In genomic region chr11:35262735-35263134, GRCh38 we compare ENCODE assay signal across 17 cellular contexts.
DNase-seq lines count a peak whose midpoint lies in the region; ATAC-seq and TF ChIP-seq lines count a peak whose summit lies in the region.
"Had no signal": no experiment of that assay in that cellular context is flagged by ENCODE, and none has a peak within 500 bp of the region (broad histone marks: within the 10 kb centered on the region; RNA-seq: fewer than 3 reads in every experiment).

No MANE protein-coding gene starts in this region.

- no peaks in the 10 kb centered on the region for H3K9me3 ChIP-seq in IMR-90 (ENCODE audit: control insufficient read depth, insufficient read depth, low read length)
- H3K9me3 ChIP-seq: BLaER1, HAP-1 had no signal

- H4K8ac ChIP-seq in IMR-90 (ENCODE audit: low read depth in 2 of 2, low read length in 2 of 2): no peak overlapping the region

- H4K20me1 ChIP-seq in IMR-90 (ENCODE audit: insufficient read depth, low read length): no peaks in the 10 kb centered on the region
- H4K20me1 ChIP-seq: BLaER1 had no signal

- H3K36me3 ChIP-seq in IMR-90 (ENCODE audit: control insufficient read depth, insufficient read depth, low read length): no peaks in the 10 kb centered on the region; the same call in 1 of the 2 replicates
- H3K36me3 ChIP-seq: BLaER1, HAP-1 had no signal

- in situ Hi-C loops in IMR-90 (cut with MboI; ENCODE audit: low sequenced_read_pairs): no loop called here

- dilution Hi-C loops in IMR-90 (cut with HindIII; ENCODE audit: low sequenced_read_pairs, unreplicated experiment): no loop called here

- H3K9ac ChIP-seq in IMR-90 (ENCODE audit: low read depth, low read length): no peak overlapping the region
- H3K9ac ChIP-seq: BLaER1 had no signal

- H2BK20ac ChIP-seq in IMR-90 (ENCODE audit: low read depth, low read length): no peak overlapping the region

- no peak overlapping the region for H3K23ac ChIP-seq in IMR-90 (ENCODE audit: low read depth, low read length)

- H2AK5ac ChIP-seq in IMR-90 (ENCODE audit: low read depth, low read length): no peak overlapping the region

- TF ChIP-seq RAD21 in IMR-90 (IDR thresholded peaks at IDR 0.05; ENCODE audit: low read length): no peak

- H2BK15ac ChIP-seq in IMR-90 (ENCODE audit: low read depth, low read length): 0 out of 3 replicates have a peak overlapping the region, but pooled peaks have one; percentile 17

- H3K56ac ChIP-seq in IMR-90 (ENCODE audit: extremely low read depth, insufficient read depth, low read length): no peak overlapping the region

- no peak overlapping the region for H2AK9ac ChIP-seq in IMR-90 (replicated peaks; ENCODE audit: low read depth, low read length, poor library complexity)

- H4K5ac ChIP-seq in IMR-90 (ENCODE audit: low read depth, low read length): no peak overlapping the region

- no peak overlapping the region for H3K27ac ChIP-seq in IMR-90 (ENCODE audit: insufficient read depth, low read length)
- H3K27ac ChIP-seq in cingulate gyrus (ENCODE audit: low read depth, low read length): peak overlapping the region; percentile 14
- H3K27ac ChIP-seq: 22Rv1, BLaER1, HL-60 had no signal

- no peaks in the 10 kb centered on the region; a peak in 1 of 4 replicates for H3K79me1 ChIP-seq in IMR-90 (ENCODE audit: low read depth in 1 of 2, low read length in 2 of 2)

- no peak overlapping the region for H3K4me2 ChIP-seq in IMR-90 (ENCODE audit: low read depth, low read length)
- H3K4me2 ChIP-seq: BLaER1 had no signal

- H2AFZ ChIP-seq in IMR-90 (replicated peaks; ENCODE audit: low read length, poor library complexity): no peak overlapping the region

- TF ChIP-seq CTCF in IMR-90 (conservative IDR thresholded peaks at IDR 0.05; ENCODE audit: low read depth, low read length) (no peak), GM20000 (IDR thresholded peaks at IDR 0.05; ENCODE audit: extremely low read depth, missing control alignments) (no peak)

- POLR2A ChIA-PET in IMR-90 (lab: Charles Lee; ENCODE audit: unreplicated experiment): no interaction called here

- H3K4ac ChIP-seq in IMR-90 (ENCODE audit: low read depth, low read length): no peak overlapping the region

- no peak overlapping the region for H3K14ac ChIP-seq in IMR-90 (replicated peaks; ENCODE audit: low read depth, low read length)

- DNase-seq in NCI-H748 (lab: John Stamatoyannopoulos, UW; ENCODE audit: unreplicated experiment): peak; percentile 33
- no peak for DNase-seq in NCI-H748 treated with DMSO at 0.1 percent for 48 hours (lab: John Stamatoyannopoulos, UW)
- DNase-seq in IMR-90: no peak
- DNase-seq in GM20000 (ENCODE audit: low spot score): no peak
- no peak for DNase-seq in LoVo (ENCODE audit: low spot score)
- DNase-seq: CD4-positive, alpha-beta memory T cell; DMS153; DMS79; GDM1; HFFc6; KBM-7 had no signal

- H3K4me1 ChIP-seq in IMR-90 (ENCODE audit: control insufficient read depth, insufficient read depth, low read length): peaks cover 7% of the 10 kb centered on the region
- H3K4me1 ChIP-seq: BLaER1, HAP-1 had no signal

- TF ChIP-seq POLR2A in IMR-90 (IDR thresholded peaks at IDR 0.05; ENCODE audit: low read depth, low read length): no peak

- H2BK120ac ChIP-seq in IMR-90 (ENCODE audit: low read depth, low read length): no peak overlapping the region

- ATAC-seq in IMR-90 (ENCODE audit: low read depth): no peak
- no peak for ATAC-seq in GM21825 (IDR thresholded peaks at IDR 0.05; ENCODE audit: unreplicated experiment)

- CTCF ChIA-PET in IMR-90 (lab: Yijun Ruan, JAX): no interaction called here

- no TSS peak for BruUV-seq in IMR-90 (replicated peaks; lab: Mats Ljungman, UMichigan)

- intact Hi-C loops in IMR-90 (cut with micrococcal nuclease): no loop called here

- H2BK5ac ChIP-seq in IMR-90 (ENCODE audit: low read depth, low read length, poor library complexity, severe bottlenecking): no peak overlapping the region

- H4K91ac ChIP-seq in IMR-90 (ENCODE audit: insufficient read depth, low read depth, low read length): no peak overlapping the region

- no peak overlapping the region for H3K4me3 ChIP-seq in IMR-90 (ENCODE audit: insufficient read depth, low read depth, low read length)
- H3K4me3 ChIP-seq: BLaER1, HAP-1 had no signal

- H3K27me3 ChIP-seq in IMR-90 (ENCODE audit: control insufficient read depth, insufficient read depth, low read length): no peaks in the 10 kb centered on the region
- H3K27me3 ChIP-seq: BLaER1 had no signal

- peaks cover 6% of the 10 kb centered on the region for H3K9me1 ChIP-seq in IMR-90 (ENCODE audit: insufficient read depth, low read length)

- no peak overlapping the region for H3K18ac ChIP-seq in IMR-90 (ENCODE audit: low read depth, low read length)

TF ChIP-seq in IMR-90, 13 proteins besides CTCF, POLR2A, EP300 and RAD21:
- no peak for TF ChIP-seq SMC3 (IDR thresholded peaks at IDR 0.05; ENCODE audit: low read depth, low read length)
- no peak for TF ChIP-seq RCOR1 (IDR thresholded peaks at IDR 0.05; ENCODE audit: insufficient replicate concordance, low read length)
- TF ChIP-seq FOS (IDR thresholded peaks at IDR 0.05; ENCODE audit: low read depth, low read length): no peak
- no peak for TF ChIP-seq CEBPB (IDR thresholded peaks at IDR 0.05; ENCODE audit: low read depth, low read length)
- no peak for TF ChIP-seq ELK1 (IDR thresholded peaks at IDR 0.05; ENCODE audit: borderline replicate concordance, low read depth, low read length)
- no peak for TF ChIP-seq MAZ (IDR thresholded peaks at IDR 0.05; ENCODE audit: borderline replicate concordance, low read depth, low read length)
- no peak for TF ChIP-seq USF2 (IDR thresholded peaks at IDR 0.05; ENCODE audit: low read depth, low read length)
- TF ChIP-seq RFX5 (IDR thresholded peaks at IDR 0.05; ENCODE audit: low read depth, low read length): no peak
- TF ChIP-seq BHLHE40 (IDR thresholded peaks at IDR 0.05; ENCODE audit: low read depth, low read length): no peak
- TF ChIP-seq MAFK (IDR thresholded peaks at IDR 0.05; ENCODE audit: low read depth, low read length): no peak
- no peak for TF ChIP-seq MXI1 (IDR thresholded peaks at IDR 0.05; ENCODE audit: borderline replicate concordance, low read depth, low read length)
- no peak for TF ChIP-seq CHD1 (IDR thresholded peaks at IDR 0.05; ENCODE audit: low read depth, low read length)
